Comparison of ENCODE assay signal across 19 cellular contexts in genomic region chr5:124613273-124613953, GRCh38.
DNase-seq lines count a peak whose midpoint lies in the region; ATAC-seq and TF ChIP-seq lines count a peak whose summit lies in the region.
"Had no signal": no experiment of that assay in that cellular context is flagged by ENCODE, and none has a peak within 500 bp of the region (broad histone marks: within the 10 kb centered on the region; RNA-seq: fewer than 3 reads in every experiment).

No MANE protein-coding gene starts in this region.

- DNase-seq in IMR-90 (no peak), WTC11 (ENCODE audit: low spot score) (no peak), neuronal stem cell (ENCODE audit: low spot score) (no peak), SKM-1 treated with dmso at 0.1 percent for 144 hours (lab: John Stamatoyannopoulos, UW; ENCODE audit: unreplicated experiment) (no peak), right atrium auricular region (ENCODE audit: low spot score) (no peak), HAP-1 (ENCODE audit: low spot score in 2 of 2) (no peak)
- no peak for DNase-seq in stimulated activated naive CD4-positive, alpha-beta T cell treated with Interleukin-2 at 50 U/mL for 16 hours (lab: John Stamatoyannopoulos, UW)
- DNase-seq: 8988T; ACHN; BE2C; C1 segment of cervical spinal cord; CD4-positive, alpha-beta memory T cell; CD4-positive, CD25-positive, alpha-beta regulatory T cell; CD8-positive, alpha-beta memory T cell; COR-L47; DMS79 treated with DMSO at 0.1 percent for 48 hours; GF-D8 had no signal

- no peak overlapping the region for H3K4me3 Mint-ChIP-seq in WTC11
- H3K4me3 Mint-ChIP-seq: CD14-positive monocyte; CD4-positive, alpha-beta memory T cell; CD4-positive, CD25-positive, alpha-beta regulatory T cell; CD8-positive, alpha-beta memory T cell had no signal

- peak overlapping the region; percentile 73 for H3K4ac ChIP-seq in IMR-90 (ENCODE audit: low read depth, low read length)
- no peak overlapping the region for H3K4ac ChIP-seq in neuronal stem cell (ENCODE audit: low read length)

- ATAC-seq in IMR-90 (ENCODE audit: low read depth) (no peak), WTC11 (no peak)

- H2AK5ac ChIP-seq in IMR-90 (ENCODE audit: low read depth, low read length) (peak overlapping the region; percentile 81; the same call in 1 of the 2 replicates), neuronal stem cell (ENCODE audit: low read depth, low read length) (no peak overlapping the region)

- peak overlapping the region; percentile 46 for H4K91ac ChIP-seq in IMR-90 (ENCODE audit: insufficient read depth, low read depth, low read length)
- no peak overlapping the region for H4K91ac ChIP-seq in neuronal stem cell (ENCODE audit: low read depth, low read length, poor library complexity)

- 0 out of 2 replicates have a peak overlapping the region, but pooled peaks have one; percentile 3 for H3K18ac ChIP-seq in IMR-90 (ENCODE audit: low read depth, low read length)
- no peak overlapping the region for H3K18ac ChIP-seq in neuronal stem cell (ENCODE audit: low read length)

- H3K36me3 Mint-ChIP-seq in WTC11, result no peaks in the 10 kb centered on the region
- H3K36me3 Mint-ChIP-seq: CD14-positive monocyte; CD4-positive, alpha-beta memory T cell; CD4-positive, CD25-positive, alpha-beta regulatory T cell; CD8-positive, alpha-beta memory T cell had no signal

- H3K9ac ChIP-seq in IMR-90 (ENCODE audit: low read depth, low read length) (no peak overlapping the region), neuronal stem cell (ENCODE audit: low read depth, low read length, poor library complexity) (no peak overlapping the region)
- H3K9ac ChIP-seq: BLaER1 had no signal

- no peak overlapping the region for H3K4me2 ChIP-seq in IMR-90 (ENCODE audit: low read depth, low read length)
- no peak overlapping the region for H3K4me2 ChIP-seq in neuronal stem cell (ENCODE audit: insufficient read depth, low read length, poor library complexity, severe bottlenecking)
- H3K4me2 ChIP-seq: BLaER1 had no signal

- dilution Hi-C loops in IMR-90 (cut with HindIII; ENCODE audit: low sequenced_read_pairs, unreplicated experiment), result no loop called here

- BruUV-seq in IMR-90 (replicated peaks; lab: Mats Ljungman, UMichigan), result no TSS peak

- H3K56ac ChIP-seq in IMR-90 (ENCODE audit: extremely low read depth, insufficient read depth, low read length), result peak overlapping the region; percentile 30; the same call in 1 of the 2 replicates

- H4K20me1 ChIP-seq in IMR-90 (ENCODE audit: insufficient read depth, low read length), result no peaks in the 10 kb centered on the region
- H4K20me1 ChIP-seq: BLaER1 had no signal

- no peak overlapping the region for H2AK9ac ChIP-seq in IMR-90 (replicated peaks; ENCODE audit: low read depth, low read length, poor library complexity)

- no CpG with 5 or more reads among the region's 3 CpGs for WGBS in IMR-90 (ENCODE audit: extremely low coverage in 2 of 2, insufficient read length in 1 of 2), 2 experiments
- WGBS in neuronal stem cell (ENCODE audit: extremely low coverage in 2 of 2, insufficient read length in 2 of 2, insufficient replicate concordance in 1 of 2), 2 donors, result no CpG with 5 or more reads among the region's 3 CpGs

- no peaks in the 10 kb centered on the region for H3K27me3 Mint-ChIP-seq in WTC11 (ENCODE audit: low read depth)
- H3K27me3 Mint-ChIP-seq: CD8-positive, alpha-beta memory T cell had no signal

- H4K5ac ChIP-seq in IMR-90 (ENCODE audit: low read depth, low read length), result no peak overlapping the region

- H4K8ac ChIP-seq in IMR-90 (ENCODE audit: low read depth in 2 of 2, low read length in 2 of 2) (peak overlapping the region; percentile 47 to 69; a peak in 1 of 4 replicates), neuronal stem cell (ENCODE audit: low read depth, low read length) (no peak overlapping the region)

- in situ Hi-C loops in IMR-90 (cut with MboI; ENCODE audit: low sequenced_read_pairs), result no loop called here
- in situ Hi-C loops in HAP-1 (cut with MboI; ENCODE audit: low sequenced_read_pairs), result no loop called here

- CTCF ChIA-PET in IMR-90 (lab: Yijun Ruan, JAX) (no interaction called here), WTC11 (lab: Charles Lee) (no interaction called here)

- TF ChIP-seq CTCF in IMR-90 (conservative IDR thresholded peaks at IDR 0.05; ENCODE audit: low read depth, low read length) (no peak), WTC11 (IDR thresholded peaks at IDR 0.05) (no peak), right atrium auricular region (IDR thresholded peaks at IDR 0.05) (no peak)

- peak overlapping the region; percentile 75 for H2BK120ac ChIP-seq in IMR-90 (ENCODE audit: low read depth, low read length)
- no peak overlapping the region for H2BK120ac ChIP-seq in neuronal stem cell (ENCODE audit: low read depth, low read length)

- H2AFZ ChIP-seq in IMR-90 (replicated peaks; ENCODE audit: low read length, poor library complexity) (no peak overlapping the region), neuronal stem cell (ENCODE audit: low read length) (no peak overlapping the region)

- H3K9me1 ChIP-seq in IMR-90 (ENCODE audit: insufficient read depth, low read length), result 0 out of 2 replicates have a peak, but pooled peaks cover 5% of the 10 kb centered on the region

- H3K4me1 ChIP-seq in IMR-90 (ENCODE audit: control insufficient read depth, insufficient read depth, low read length) (peaks cover 2% of the 10 kb centered on the region; the same call in 1 of the 2 replicates), neuronal stem cell (ENCODE audit: control insufficient read depth in 2 of 2, insufficient read depth in 1 of 2, low read depth in 1 of 2, low read length in 2 of 2) (peaks cover 0 to 2% of the 10 kb centered on the region in 2 donors), right atrium auricular region (no peaks in the 10 kb centered on the region), HAP-1 (no peaks in the 10 kb centered on the region)
- H3K4me1 ChIP-seq: BE2C, BLaER1 had no signal

- H3K36me3 ChIP-seq in IMR-90 (ENCODE audit: control insufficient read depth, insufficient read depth, low read length), result no peaks in the 10 kb centered on the region
- H3K36me3 ChIP-seq in neuronal stem cell (replicated peaks in 1 of 2; ENCODE audit: control insufficient read depth in 2 of 2, insufficient read depth in 2 of 2, low read length in 2 of 2), result no peaks in the 10 kb centered on the region
- H3K36me3 ChIP-seq in right atrium auricular region, result no peaks in the 10 kb centered on the region
- no peaks in the 10 kb centered on the region for H3K36me3 ChIP-seq in HAP-1 (replicated peaks)
- H3K36me3 ChIP-seq: BE2C, BLaER1 had no signal

- H2BK5ac ChIP-seq in IMR-90 (ENCODE audit: low read depth, low read length, poor library complexity, severe bottlenecking) (no peak overlapping the region), neuronal stem cell (ENCODE audit: low read length) (no peak overlapping the region)

- H3K9me3 ChIP-seq in IMR-90 (ENCODE audit: control insufficient read depth, insufficient read depth, low read length), result no peaks in the 10 kb centered on the region
- peaks cover 0 to 4% of the 10 kb centered on the region in 2 donors for H3K9me3 ChIP-seq in neuronal stem cell (replicated peaks in 1 of 2; ENCODE audit: control insufficient read depth in 2 of 2, insufficient read depth in 1 of 2, low read depth in 1 of 2, low read length in 2 of 2)
- no peaks in the 10 kb centered on the region for H3K9me3 ChIP-seq in right atrium auricular region
- H3K9me3 ChIP-seq in HAP-1, result no peaks in the 10 kb centered on the region
- H3K9me3 ChIP-seq: BE2C had no signal

- H3K4me3 ChIP-seq in IMR-90 (ENCODE audit: insufficient read depth, low read depth, low read length), result no peak overlapping the region
- no peak overlapping the region for H3K4me3 ChIP-seq in neuronal stem cell (ENCODE audit: low read length in 2 of 2)
- no peak overlapping the region for H3K4me3 ChIP-seq in right atrium auricular region
- H3K4me3 ChIP-seq in HAP-1, result no peak overlapping the region
- H3K4me3 ChIP-seq: BLaER1 had no signal

- no peaks in the 10 kb centered on the region for H3K79me1 ChIP-seq in IMR-90 (ENCODE audit: low read depth in 1 of 2, low read length in 2 of 2)
- H3K79me1 ChIP-seq in neuronal stem cell (ENCODE audit: low read depth, low read length), result no peaks in the 10 kb centered on the region

- H2BK15ac ChIP-seq in IMR-90 (ENCODE audit: low read depth, low read length) (peak overlapping the region; percentile 96; the same call in 2 of the 3 replicates), neuronal stem cell (ENCODE audit: low read length) (peak overlapping the region; percentile 17)

- H2BK20ac ChIP-seq in IMR-90 (ENCODE audit: low read depth, low read length), result peak overlapping the region; percentile 74

- H2BK12ac ChIP-seq in neuronal stem cell (ENCODE audit: low read length), result no peak overlapping the region

- H3K4me1 Mint-ChIP-seq in WTC11, result peaks cover 12% of the 10 kb centered on the region
- H3K4me1 Mint-ChIP-seq: CD4-positive, alpha-beta memory T cell; CD4-positive, CD25-positive, alpha-beta regulatory T cell; CD8-positive, alpha-beta memory T cell had no signal

- H3K23ac ChIP-seq in IMR-90 (ENCODE audit: low read depth, low read length), result peak overlapping the region; percentile 38; the same call in 1 of the 2 replicates
- H3K23ac ChIP-seq in neuronal stem cell (ENCODE audit: low read depth, low read length, poor library complexity), result no peak overlapping the region

- no peak for TF ChIP-seq POLR2A in IMR-90 (IDR thresholded peaks at IDR 0.05; ENCODE audit: low read depth, low read length)

- intact Hi-C loops in IMR-90 (cut with micrococcal nuclease), result no loop called here

- H3K14ac ChIP-seq in IMR-90 (replicated peaks; ENCODE audit: low read depth, low read length), result no peak overlapping the region
- no peak overlapping the region for H3K14ac ChIP-seq in neuronal stem cell (ENCODE audit: low read length)

- H3K9me3 Mint-ChIP-seq in WTC11, result peaks cover 9% of the 10 kb centered on the region; the same call in 1 of the 2 replicates

- no peak overlapping the region for H3K27ac ChIP-seq in IMR-90 (ENCODE audit: insufficient read depth, low read length)
- no peak overlapping the region for H3K27ac ChIP-seq in neuronal stem cell (replicated peaks; ENCODE audit: low read length)
- H3K27ac ChIP-seq in right atrium auricular region, result no peak overlapping the region
- H3K27ac ChIP-seq: BLaER1 had no signal

- H3K27me3 ChIP-seq in IMR-90 (ENCODE audit: control insufficient read depth, insufficient read depth, low read length) (no peaks in the 10 kb centered on the region), neuronal stem cell (ENCODE audit: control insufficient read depth in 3 of 3, insufficient read depth in 3 of 3, low read depth in 1 of 3, low read length in 3 of 3) (no peaks in the 10 kb centered on the region), right atrium auricular region (no peaks in the 10 kb centered on the region), HAP-1 (ENCODE audit: low read depth) (no peaks in the 10 kb centered on the region)
- H3K27me3 ChIP-seq: BE2C, BLaER1 had no signal

- H3K27ac Mint-ChIP-seq in WTC11, result no peak overlapping the region
- H3K27ac Mint-ChIP-seq: CD14-positive monocyte; CD4-positive, alpha-beta memory T cell; CD4-positive, CD25-positive, alpha-beta regulatory T cell; CD8-positive, alpha-beta memory T cell had no signal

- no peak for TF ChIP-seq RAD21 in IMR-90 (IDR thresholded peaks at IDR 0.05; ENCODE audit: low read length)

- POLR2A ChIA-PET in IMR-90 (lab: Charles Lee; ENCODE audit: unreplicated experiment), result no interaction called here
- POLR2A ChIA-PET in WTC11 (lab: Charles Lee), result no interaction called here

TF ChIP-seq in IMR-90, 13 proteins besides CTCF, POLR2A, EP300 and RAD21 (continues in another document):
- TF ChIP-seq CEBPB (IDR thresholded peaks at IDR 0.05; ENCODE audit: low read depth, low read length), result no peak
